Comparison of ENCODE assay signal across 24 cellular contexts in genomic region chr2:53177342-53177741, GRCh38.
"Had no signal": no experiment of that assay in that cellular context is flagged by ENCODE, and none has a peak within 500 bp of the region (broad histone marks: within the 10 kb centered on the region; RNA-seq: fewer than 3 reads in every experiment).

No MANE protein-coding gene starts in this region.

- H3K9me3 ChIP-seq: neutrophil, psoas muscle, spleen, tibial nerve, uterus had no signal

- H3K27me3 ChIP-seq: hepatocyte, neural progenitor cell, neutrophil, spleen, tibial nerve, uterus had no signal

- H3K4me3 ChIP-seq: hepatocyte, lung, neural progenitor cell, psoas muscle, spleen, tibial nerve, uterus had no signal

- ATAC-seq: left lobe of liver; natural killer cell; psoas muscle; sciatic nerve; stimulated activated effector memory CD8-positive, alpha-beta T cell treated with anti-CD3 and anti-CD28 coated beads, Interleukin-12 subunit alpha, Interleukin-12 subunit beta, amount 100 ng/mL, for 72 hours; stimulated activated naive CD8-positive, alpha-beta T cell treated with anti-CD3 and anti-CD28 coated beads, Interleukin-15, amount 100 ng/mL, for 72 hours had no signal

- H3K36me3 ChIP-seq: neural progenitor cell, neutrophil, spleen, tibial nerve, uterus had no signal

- H3K27ac ChIP-seq: hepatocyte, neural progenitor cell, neutrophil, parathyroid adenoma, psoas muscle, spleen, tibial nerve, uterus had no signal

- H3K4me1 ChIP-seq: parathyroid adenoma, psoas muscle, spleen, tibial nerve, uterus had no signal

- DNase-seq: islet precursor cell; left cardiac atrium; mesendoderm; naive B cell; natural killer cell; nephron progenitor cell; occipital lobe; psoas muscle; small intestine; spleen; stimulated activated CD4-positive, alpha-beta T cell treated with anti-CD3 and anti-CD28 coated beads, Interleukin-4, amount 100 ng/mL, for 24 hours; stimulated activated naive CD4-positive, alpha-beta T cell treated with Interleukin-2 at 50 U/mL for 16 hours; stimulated activated naive CD8-positive, alpha-beta T cell treated with anti-CD3 and anti-CD28 coated beads, Interleukin-15, amount 100 ng/mL, for 72 hours; substantia nigra; uterus had no signal
